ENCODE assay signal across 8 cellular contexts in genomic region chr11:67713892-67714479, GRCh38. TPM values are rescaled to one million over a fixed set of nuclear protein-coding genes. Genes with fewer than 3 reads are reported as not detected.
DNase-seq lines count a peak whose midpoint lies in the region; ATAC-seq, FAIRE-seq and TF ChIP-seq lines count a peak whose summit lies in the region.
"Not testable (repeated sequence)": the region's sequence is repeated elsewhere in the genome, so short reads cannot be mapped to it uniquely, and the experiment has no call there.
"Had no signal": no experiment of that assay in that cellular context is flagged by ENCODE, and none has a peak within 500 bp of the region (broad histone marks: within the 10 kb centered on the region; RNA-seq: fewer than 3 reads in every experiment).

No MANE protein-coding gene starts in this region.

- H3K9me3 Mint-ChIP-seq in T-helper 2 cell treated with Interferon-gamma antibody and Interleukin-4, amounts not matched to agents 5 μg/mL and 100 μg/mL, for 36 hours; osteocyte (ENCODE audit: unreplicated experiment): not testable (repeated sequence)

- not testable (repeated sequence) for BruUV-seq in K562 (replicated peaks; lab: Mats Ljungman, UMichigan)

- not testable (repeated sequence) for H3K36me3 ChIP-seq in K562 (ENCODE audit: control insufficient read depth, insufficient read depth, low read length); heart right ventricle

- intact Hi-C loops in K562 (cut with micrococcal nuclease) = not testable (repeated sequence)
- intact Hi-C loops in heart right ventricle (cut with DNase I) = loop anchor here in 1 of 10 donors (10.0 kb wide), 1 partner anchor 359 kb away; the partner anchor contains the start of gene POLD4

- H3K4me1 ChIP-seq in K562 (replicated peaks in 1 of 2; ENCODE audit: control insufficient read depth in 2 of 2, insufficient read depth in 2 of 2, low read length in 2 of 2); heart right ventricle: not testable (repeated sequence)

- H3K4me1 Mint-ChIP-seq in T-helper 2 cell treated with Interferon-gamma antibody and Interleukin-4, amounts not matched to agents 5 μg/mL and 100 μg/mL, for 36 hours (ENCODE audit: low read depth); osteocyte (ENCODE audit: unreplicated experiment): not testable (repeated sequence)

- in situ Hi-C loops in K562 (cut with MboI) = not testable (repeated sequence)

- H3K9me1 ChIP-seq in K562 (ENCODE audit: control insufficient read depth, insufficient read depth, low read length) = not testable (repeated sequence)

- H3K27ac ChIP-seq in K562 (ENCODE audit: extremely low read depth, low read depth, low read length); heart right ventricle: not testable (repeated sequence)

- not testable (repeated sequence) for H4K20me1 ChIP-seq in K562 (replicated peaks; ENCODE audit: control insufficient read depth, insufficient read depth, low read length)

- not testable (repeated sequence) for H2AFZ ChIP-seq in K562 (ENCODE audit: low read depth, low read length)

- H3K27me3 Mint-ChIP-seq in T-helper 2 cell treated with Interferon-gamma antibody and Interleukin-4, amounts not matched to agents 5 μg/mL and 100 μg/mL, for 36 hours (ENCODE audit: low read depth) = peaks cover 13% of the 10 kb centered on the region
- peaks cover 40% of the 10 kb centered on the region for H3K27me3 Mint-ChIP-seq in osteocyte (ENCODE audit: unreplicated experiment)

- not testable (repeated sequence) for H3K4me3 Mint-ChIP-seq in T-helper 2 cell treated with Interferon-gamma antibody and Interleukin-4, amounts not matched to agents 5 μg/mL and 100 μg/mL, for 36 hours; osteocyte (ENCODE audit: unreplicated experiment)

- POLR2A ChIA-PET in K562 (lab: Yijun Ruan, JAX) = not testable (repeated sequence)

- WGBS in K562 (ENCODE audit: insufficient coverage, low coverage, missing lambda C conversion rate) = 0% methylated on average over 3 of the region's 14 CpGs
- 13 to 16% methylated on average over 7 to 8 of the region's 14 CpGs for WGBS in heart right ventricle, 2 donors

- not testable (repeated sequence) for H3K27ac Mint-ChIP-seq in T-helper 2 cell treated with Interferon-gamma antibody and Interleukin-4, amounts not matched to agents 5 μg/mL and 100 μg/mL, for 36 hours; osteocyte (ENCODE audit: unreplicated experiment)

- H3K27me3 ChIP-seq in K562 (ENCODE audit: control insufficient read depth in 2 of 2, insufficient read depth in 2 of 2, low read length in 2 of 2) = not testable (repeated sequence)
- H3K27me3 ChIP-seq in heart right ventricle = peaks cover 0 to 17% (median 9%) of the 10 kb centered on the region in 7 donors

- ATAC-seq in K562, heart right ventricle: not testable (repeated sequence)

- TF ChIP-seq POLR2A in K562 (conservative IDR thresholded peaks at IDR 0.05) = not testable (repeated sequence)

- TF ChIP-seq CTCF in GM12874 (IDR thresholded peaks at IDR 0.05; ENCODE audit: insufficient read depth, low read depth, low read length) = peak; percentile 19; the same call in 1 of the 2 replicates
- peak; percentile 11 to 24 (median 17); a peak in 1 of 6 replicates for TF ChIP-seq CTCF in K562 (IDR thresholded peaks at IDR 0.05 in 2 of 3, conservative IDR thresholded peaks at IDR 0.05 in 1 of 3; ENCODE audit: insufficient read depth in 2 of 3, low read depth in 1 of 3, low read length in 3 of 3)
- TF ChIP-seq CTCF in heart right ventricle (IDR thresholded peaks at IDR 0.05) = peak; percentile 12 to 51 (median 41)
- peak; percentile 50 for TF ChIP-seq CTCF in osteocyte (IDR thresholded peaks at IDR 0.05)

- not testable (repeated sequence) for H3K9me3 ChIP-seq in K562 (replicated peaks; ENCODE audit: control insufficient read depth, insufficient read depth, low read depth, low read length); heart right ventricle

- H3K36me3 Mint-ChIP-seq in T-helper 2 cell treated with Interferon-gamma antibody and Interleukin-4, amounts not matched to agents 5 μg/mL and 100 μg/mL, for 36 hours (ENCODE audit: low read depth); osteocyte (ENCODE audit: unreplicated experiment): not testable (repeated sequence)

- not testable (repeated sequence) for H3K9ac ChIP-seq in K562 (ENCODE audit: insufficient read depth in 1 of 2, low read depth in 2 of 2, low read length in 2 of 2)

- CTCF ChIA-PET in K562 (lab: Yijun Ruan, JAX; ENCODE audit: low intra/inter-chr PET ratio) = not testable (repeated sequence)

- not testable (repeated sequence) for H3K4me2 ChIP-seq in K562 (ENCODE audit: insufficient read depth, low read length)

- FAIRE-seq in K562 (lab: Jason Lieb, UNC) = not testable (repeated sequence)

- H3K79me2 ChIP-seq in K562 (ENCODE audit: control insufficient read depth, insufficient read depth, low read length) = not testable (repeated sequence)

- not testable (repeated sequence) for TF ChIP-seq EP300 in K562 (IDR thresholded peaks at IDR 0.05; ENCODE audit: low read length)

- DNase-seq in T-helper 2 cell treated with Interferon-gamma antibody and Interleukin-4, amounts not matched to agents 5 μg/mL and 100 μg/mL, for 36 hours (ENCODE audit: low spot score) = peak; percentile 33
- DNase-seq in activated T-cell treated with anti-CD3 and anti-CD28 coated beads for 1 hour (ENCODE audit: low read depth) (peak; percentile 27), heart right ventricle (peak; percentile 12 to 42)
- DNase-seq in K562 (ENCODE audit: extremely low read depth in 1 of 4, low spot score in 3 of 4); osteocyte (ENCODE audit: extremely low spot score, unreplicated experiment): not testable (repeated sequence)
- DNase-seq in stimulated activated CD4-positive, alpha-beta T cell treated with anti-CD3 and anti-CD28 coated beads, TNF-alpha, amount 100 ng/mL, for 4 hours (ENCODE audit: low read depth in 3 of 3) = peak; percentile 26 to 28 (median 26)

- H3K4me3 ChIP-seq in K562, heart right ventricle: not testable (repeated sequence)

- peak; percentile 39 to 42 for TF ChIP-seq RAD21 in K562 (CRISPR knock-in tag; conservative IDR thresholded peaks at IDR 0.05 in 1 of 2, IDR thresholded peaks at IDR 0.05 in 1 of 2)

RNA-seq across cellular contexts. Expression of gene ALDH3B2, which starts 39.6 kb away (rescaled TPM):
- not detected in 2 replicates for total RNA-seq in K562 (2011; cell fraction: chromatin; rRNA removed; ENCODE audit: low replicate concordance)
- not detected in 2 replicates for total RNA-seq in K562 (2011; cell fraction: nucleolus; rRNA removed)
- total RNA-seq in K562 (2011; cell fraction: nucleoplasm; rRNA removed) = not detected in 2 replicates
- total RNA-seq in K562 (2014; rRNA removed) (not detected in 2 replicates), K562 (2014; rRNA removed; fragmentation: Illumina TruSeq; extraction: Trizol) (not detected in 2 replicates), K562 (2015; rRNA removed; fragmentation: Illumina TruSeq; extraction: Trizol) (not detected in 2 replicates), K562 (2021) (not detected in 2 replicates), heart right ventricle (not detected), osteocyte (not detected in 2 replicates)
- polyA plus RNA-seq in K562 (2011; rRNA removed) (not detected in 2 replicates), K562 (2014; fragmentation: Illumina TruSeq; extraction: Trizol) (not detected in 2 replicates), K562 (2014; fragmentation: Nextera tagmentation; extraction: Ambion mirVana) (not detected), K562 (2014; rRNA removed) (not detected in 2 replicates), heart right ventricle (under 1 TPM in 1 of 2 donors, not detected in 1; 0.03 TPM)
- not detected in 2 replicates for polyA plus RNA-seq in K562 (2011; cell fraction: cytosol; rRNA removed)
- polyA plus RNA-seq in K562 (2011; cell fraction: nucleus; rRNA removed) = not detected in 2 replicates
- polyA plus RNA-seq in K562 (2012) = not detected in 2 replicates
- polyA minus RNA-seq in K562 (2011; rRNA and poly(A)+ RNA removed) = not detected in 2 replicates
- polyA minus RNA-seq in K562 (2011; cell fraction: cytosol; rRNA and poly(A)+ RNA removed) = not detected in 2 replicates
- polyA minus RNA-seq in K562 (2011; cell fraction: nucleus; rRNA and poly(A)+ RNA removed) = not detected in 2 replicates
- total RNA-seq: frontal cortex had no signal
